16 cellular contexts compared by ENCODE assay signal in genomic region chr11:29093416-29093815, GRCh38.
A peak's percentile ranks its signal among the peaks of the same experiment; 100 is the strongest.
DNase-seq lines count a peak whose midpoint lies in the region; ATAC-seq, FAIRE-seq and TF ChIP-seq lines count a peak whose summit lies in the region.
"Had no signal": no experiment of that assay in that cellular context is flagged by ENCODE, and none has a peak within 500 bp of the region (broad histone marks: within the 10 kb centered on the region; RNA-seq: fewer than 3 reads in every experiment).

No MANE protein-coding gene starts in this region.

- no peaks in the 10 kb centered on the region for H3K36me3 ChIP-seq in brain microvascular endothelial cell (replicated peaks)
- no peaks in the 10 kb centered on the region for H3K36me3 ChIP-seq in left lung
- H3K36me3 ChIP-seq: BE2C had no signal

- H3K27ac ChIP-seq in brain microvascular endothelial cell (peak overlapping the region; percentile 5), left lung (no peak overlapping the region)
- H3K27ac ChIP-seq: psoas muscle had no signal

- DNase-seq in AG08396 (ENCODE audit: low spot score): peak; percentile 31
- DNase-seq in HTR-8/SVneo (ENCODE audit: insufficient read length, low spot score): peak; percentile 38
- no peak for DNase-seq in brain microvascular endothelial cell
- no peak for DNase-seq in left lung
- DNase-seq in effector CD4-positive, alpha-beta T cell: no peak
- no peak for DNase-seq in Kasumi-1 (lab: John Stamatoyannopoulos, UW)
- DNase-seq in stimulated activated naive CD4-positive, alpha-beta T cell treated with Interleukin-2 at 50 U/mL for 16 hours (lab: John Stamatoyannopoulos, UW): no peak
- DNase-seq: BE2C; cortex of kidney; DND-41; kidney; psoas muscle; stimulated activated CD4-positive, alpha-beta T cell treated with anti-CD3 and anti-CD28 coated beads, Interleukin-1b, Interleukin-23, amount 100 ng/mL, for 48 hours had no signal

- intact Hi-C loops in left lung (cut with DNase I): no loop called here

- FAIRE-seq in HTR-8/SVneo (lab: Jason Lieb, UNC): no peak
- FAIRE-seq: kidney had no signal

- peaks cover 0 to 13% of the 10 kb centered on the region in 2 donors for H3K9me3 ChIP-seq in left lung
- H3K9me3 ChIP-seq: BE2C, psoas muscle had no signal

- ATAC-seq in left lung (peak; percentile 54), GM19023 (IDR thresholded peaks at IDR 0.05; ENCODE audit: unreplicated experiment) (no peak)
- ATAC-seq: GM23338, psoas muscle, WTC11 had no signal

- no peaks in the 10 kb centered on the region for H3K27me3 ChIP-seq in brain microvascular endothelial cell (replicated peaks)
- no peaks in the 10 kb centered on the region for H3K27me3 ChIP-seq in left lung
- H3K27me3 ChIP-seq: BE2C had no signal

- H3K4me3 ChIP-seq in brain microvascular endothelial cell (ENCODE audit: low read depth, low read length): no peak overlapping the region
- no peak overlapping the region for H3K4me3 ChIP-seq in left lung
- H3K4me3 ChIP-seq: GM23338, psoas muscle had no signal

- no peaks in the 10 kb centered on the region for H3K4me1 ChIP-seq in left lung
- H3K4me1 ChIP-seq: BE2C, psoas muscle had no signal

- TF ChIP-seq CTCF in brain microvascular endothelial cell (IDR thresholded peaks at IDR 0.05; ENCODE audit: low read depth, low read length, missing control alignments): no peak
- TF ChIP-seq CTCF in left lung (IDR thresholded peaks at IDR 0.05): no peak

- in situ Hi-C loops in brain microvascular endothelial cell (cut with HindIII; ENCODE audit: low pct_ligation_motif_present, low sequenced_read_pairs): no loop called here

Comparison
In these comparisons a context has a peak if more than half of its experiments do, and no peak if none do; other contexts are left out.
1. DNase-seq: peak in AG08396 (single experiment) and HTR-8/SVneo (single experiment); none in brain microvascular endothelial cell (single experiment), left lung (0 of 2), effector CD4-positive, alpha-beta T cell (single experiment), Kasumi-1 (0 of 2) and stimulated activated naive CD4-positive, alpha-beta T cell treated with Interleukin-2 at 50 U/mL for 16 hours (single experiment).